In the genomic region with DNA sequence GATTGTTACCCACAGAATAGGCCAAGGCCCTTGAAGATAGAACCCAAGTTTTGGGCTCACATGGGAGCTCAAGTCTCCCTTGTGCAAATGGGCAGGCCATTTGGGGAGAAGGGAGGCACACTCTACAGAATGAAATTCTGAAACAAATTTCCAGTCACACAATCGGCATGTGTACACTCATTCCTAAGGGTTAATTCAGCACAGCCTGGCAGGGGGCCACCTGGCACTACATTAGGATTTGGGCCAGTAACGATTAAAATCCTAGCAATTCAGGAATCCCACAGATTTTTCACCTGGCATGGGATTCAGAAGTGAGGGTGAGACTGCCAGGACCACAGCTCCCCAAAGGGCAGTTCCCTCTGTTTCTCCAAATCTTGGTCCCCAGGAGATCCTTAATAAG, we compare ENCODE assay signal across 13 cellular contexts. TPM values are rescaled to one million over a fixed set of nuclear protein-coding genes. Genes with fewer than 3 reads are reported as not detected.
DNase-seq lines count a peak whose midpoint lies in the region; ATAC-seq, FAIRE-seq and TF ChIP-seq lines count a peak whose summit lies in the region.
"Had no signal": no experiment of that assay in that cellular context is flagged by ENCODE, and none has a peak within 500 bp of the region (broad histone marks: within the 10 kb centered on the region; RNA-seq: fewer than 3 reads in every experiment).

No MANE protein-coding gene starts in this region.

- WGBS in pancreas, 2 donors: 28 to 29% methylated on average over 2 of the region's 2 CpGs

- H3K36me3 ChIP-seq in neutrophil (peaks cover 86% of the 10 kb centered on the region), pancreas (no peaks in the 10 kb centered on the region)

- peaks cover 23% of the 10 kb centered on the region for H3K4me1 Mint-ChIP-seq in activated CD4-positive, alpha-beta T cell treated with anti-CD3 and anti-CD28 coated beads for 36 hours
- peaks cover 72% of the 10 kb centered on the region for H3K4me1 Mint-ChIP-seq in central memory CD8-positive, alpha-beta T cell

- H3K9me3 ChIP-seq in neutrophil (peaks cover 3% of the 10 kb centered on the region), pancreas (no peaks in the 10 kb centered on the region)
- H3K9me3 ChIP-seq: A549 had no signal

- H3K4me3 Mint-ChIP-seq in activated CD4-positive, alpha-beta T cell treated with anti-CD3 and anti-CD28 coated beads for 36 hours: no peak overlapping the region
- no peak overlapping the region for H3K4me3 Mint-ChIP-seq in central memory CD8-positive, alpha-beta T cell

- H3K27me3 ChIP-seq in neutrophil: no peaks in the 10 kb centered on the region
- no peaks in the 10 kb centered on the region for H3K27me3 ChIP-seq in pancreas

- H3K27ac Mint-ChIP-seq in activated CD4-positive, alpha-beta T cell treated with anti-CD3 and anti-CD28 coated beads for 36 hours: peak overlapping the region; percentile 56
- H3K27ac Mint-ChIP-seq in central memory CD8-positive, alpha-beta T cell (ENCODE audit: low read depth): peak overlapping the region; percentile 81

- no peak for TF ChIP-seq CTCF in neutrophil (IDR thresholded peaks at IDR 0.05)
- TF ChIP-seq CTCF in pancreas (IDR thresholded peaks at IDR 0.05): no peak

- H3K9me3 Mint-ChIP-seq in activated CD4-positive, alpha-beta T cell treated with anti-CD3 and anti-CD28 coated beads for 36 hours (ENCODE audit: low read depth): no peaks in the 10 kb centered on the region
- H3K9me3 Mint-ChIP-seq in central memory CD8-positive, alpha-beta T cell: no peaks in the 10 kb centered on the region

- CTCF ChIA-PET in activated CD4-positive, alpha-beta T cell treated with anti-CD3 and anti-CD28 coated beads for 36 hours (lab: Charles Lee): interaction anchor here (0.7 to 1.1 kb wide), 3 partner anchors 10 to 14 kb away, joined by 3 to 4 read pairs (median 4); no protein-coding TSS in a partner anchor

- no peak for FAIRE-seq in pancreas (lab: Jason Lieb, UNC)
- FAIRE-seq: A549, small intestine had no signal

- POLR2A ChIA-PET in activated CD4-positive, alpha-beta T cell treated with anti-CD3 and anti-CD28 coated beads for 36 hours (lab: Charles Lee): no interaction called here

- intact Hi-C loops in activated CD4-positive, alpha-beta T cell treated with anti-CD3 and anti-CD28 coated beads for 36 hours (cut with DNase I, micrococcal nuclease): no loop called here
- intact Hi-C loops in pancreas (cut with DNase I): no loop called here

- H3K27me3 Mint-ChIP-seq in activated CD4-positive, alpha-beta T cell treated with anti-CD3 and anti-CD28 coated beads for 36 hours: no peaks in the 10 kb centered on the region
- no peaks in the 10 kb centered on the region for H3K27me3 Mint-ChIP-seq in central memory CD8-positive, alpha-beta T cell

- H3K36me3 Mint-ChIP-seq in activated CD4-positive, alpha-beta T cell treated with anti-CD3 and anti-CD28 coated beads for 36 hours (ENCODE audit: low read depth): peaks cover 51% of the 10 kb centered on the region
- H3K36me3 Mint-ChIP-seq in central memory CD8-positive, alpha-beta T cell (ENCODE audit: insufficient read depth): peaks cover 75% of the 10 kb centered on the region

- H3K27ac ChIP-seq in neutrophil (peak overlapping the region; percentile 98), pancreas (no peak overlapping the region)
- H3K27ac ChIP-seq: A549 had no signal

- H3K4me1 ChIP-seq in neutrophil (ENCODE audit: control insufficient read depth in 1 of 2, insufficient read depth in 1 of 2, low read depth in 1 of 2, low read length in 1 of 2) (peaks cover 22 to 24% of the 10 kb centered on the region in 2 experiments), pancreas (peaks cover 0 to 15% (median 9%) of the 10 kb centered on the region in 3 donors)

- ATAC-seq in activated CD4-positive, alpha-beta T cell treated with anti-CD3 and anti-CD28 coated beads for 36 hours: no peak
- no peak for ATAC-seq in central memory CD8-positive, alpha-beta T cell (replicated peaks; ENCODE audit: extremely low read depth, poor library complexity, severe bottlenecking)
- no peak for ATAC-seq in GM18517 (IDR thresholded peaks at IDR 0.05; ENCODE audit: unreplicated experiment)
- no peak for ATAC-seq in pancreas
- ATAC-seq: A549 had no signal

- H3K4me3 ChIP-seq in neutrophil (ENCODE audit: low read depth in 1 of 2, low read length in 1 of 2) (no peak overlapping the region), pancreas (no peak overlapping the region)
- H3K4me3 ChIP-seq: A549 had no signal

- DNase-seq in activated CD4-positive, alpha-beta T cell treated with anti-CD3 and anti-CD28 coated beads for 36 hours: no peak
- no peak for DNase-seq in activated CD4-positive, alpha-beta T cell treated with anti-CD3 and anti-CD28 coated beads, Interleukin-2, amount 50 U/mL, for 48 hours
- peak; percentile 82 for DNase-seq in M059J (ENCODE audit: low read depth)
- no peak for DNase-seq in central memory CD8-positive, alpha-beta T cell (ENCODE audit: low spot score in 2 of 2)
- no peak for DNase-seq in NCI-H1105 (lab: John Stamatoyannopoulos, UW)
- DNase-seq in pancreas: no peak
- DNase-seq: activated gamma-delta T cell; effector memory CD4-positive, alpha-beta T cell; NCI-H2107; small intestine had no signal

RNA-seq across cellular contexts. Expression of gene BMP10, which starts 46.4 kb away (rescaled TPM):
- not detected for total RNA-seq in activated CD4-positive, alpha-beta T cell treated with anti-CD3 and anti-CD28 coated beads for 36 hours
- total RNA-seq in M059J (2014; rRNA removed; shearing (Covaris generic)): not detected in 2 replicates
- not detected for total RNA-seq in pancreas
- polyA plus RNA-seq in pancreas: not detected
- polyA plus RNA-seq: A549, small intestine had no signal
